ENCODE assay signal across 7 cellular contexts in the genomic region with DNA sequence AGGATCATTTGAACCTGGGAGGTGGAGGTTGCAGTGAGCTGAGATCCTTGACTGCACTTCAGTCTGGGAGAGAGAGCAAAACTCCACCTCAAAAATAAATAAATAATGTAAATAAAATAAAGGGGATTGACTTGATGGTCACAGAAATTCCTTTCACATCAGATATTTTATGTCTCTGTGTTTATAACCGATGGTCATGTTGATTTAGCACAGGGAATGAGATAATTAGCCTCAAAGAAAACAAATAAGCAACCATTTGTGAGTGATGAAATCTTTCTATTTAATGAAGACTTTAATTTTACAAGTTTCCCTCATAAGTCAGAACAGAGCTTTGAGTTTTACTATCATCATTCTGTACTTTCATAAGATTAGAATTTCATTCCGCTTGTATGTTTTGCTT.
"Had no signal": no experiment of that assay in that cellular context is flagged by ENCODE, and none has a peak within 500 bp of the region (broad histone marks: within the 10 kb centered on the region; RNA-seq: fewer than 3 reads in every experiment).

No MANE protein-coding gene starts in this region.

- ATAC-seq: HepG2 had no signal

- H3K27ac ChIP-seq: HL-60, KMS-11 had no signal

- DNase-seq: IMR-90, KBM-7, KG1 had no signal

- H3K9ac ChIP-seq: KMS-11 had no signal

- H3K4me2 ChIP-seq: KMS-11 had no signal

- FAIRE-seq: HepG2, HTR-8/SVneo had no signal
